In the genomic region with DNA sequence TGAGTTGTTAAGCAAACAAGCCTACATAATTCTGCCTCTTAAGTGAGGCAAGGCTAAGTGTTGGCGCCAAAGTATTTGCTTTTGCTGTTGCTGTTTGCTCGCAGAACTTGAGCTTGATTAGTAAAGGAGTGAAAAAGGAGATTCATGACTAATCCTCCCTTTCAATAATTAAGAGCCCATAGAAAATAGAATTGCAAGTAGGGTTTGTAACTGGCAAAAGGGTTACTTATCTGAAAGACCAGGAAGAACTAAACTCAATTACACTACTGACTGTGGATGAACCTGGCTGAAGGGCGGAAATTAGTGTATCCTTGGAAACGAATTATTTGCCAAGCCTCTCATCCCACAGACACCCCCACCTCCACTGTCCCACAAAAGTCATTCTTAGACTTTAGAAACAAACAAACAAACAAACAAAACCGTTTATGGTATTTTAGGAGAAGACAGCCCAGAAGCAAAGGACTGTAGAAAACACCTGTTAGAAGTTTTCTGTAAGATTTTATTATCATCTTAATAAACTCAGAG, we compare ENCODE assay signal across 8 cellular contexts. TPM values are rescaled to one million over a fixed set of nuclear protein-coding genes. Genes with fewer than 3 reads are reported as not detected.
DNase-seq lines count a peak whose midpoint lies in the region; ATAC-seq, FAIRE-seq and TF ChIP-seq lines count a peak whose summit lies in the region.

No MANE protein-coding gene starts in this region.

- TF ChIP-seq CTCF in kidney (IDR thresholded peaks at IDR 0.05; ENCODE audit: borderline replicate concordance, extremely low read depth, insufficient read depth) (no peak), stomach (IDR thresholded peaks at IDR 0.05) (no peak)

- peak overlapping the region; percentile 94 for H3K4me3 Mint-ChIP-seq in T-helper 1 cell treated with Interleukin-12 subunit alpha and Interleukin-12 subunit beta and Interleukin-4 antibody, amounts not matched to agents 30 μg/mL and 1 μg/mL, for 36 hours
- peak overlapping the region; percentile 98 for H3K4me3 Mint-ChIP-seq in activated T-helper 2 cell treated with anti-CD3 and anti-CD28 coated beads, Interferon-gamma antibody, Interleukin-2, Interleukin-4, amounts not matched to agents 10 μg/mL and 5 μg/mL and 100 μg/mL, durations not matched to agents 14 hours and 24 hours and 36 hours (ENCODE audit: low read depth)

- TF ChIP-seq EP300 in stomach (IDR thresholded peaks at IDR 0.05): no peak

- H3K27me3 ChIP-seq in stomach: peaks cover 0 to 7% (median 0%) of the 10 kb centered on the region in 3 donors

- peaks cover 3% of the 10 kb centered on the region for H3K36me3 Mint-ChIP-seq in T-helper 1 cell treated with Interleukin-12 subunit alpha and Interleukin-12 subunit beta and Interleukin-4 antibody, amounts not matched to agents 30 μg/mL and 1 μg/mL, for 36 hours (ENCODE audit: low read depth)
- no peaks in the 10 kb centered on the region for H3K36me3 Mint-ChIP-seq in activated T-helper 2 cell treated with anti-CD3 and anti-CD28 coated beads, Interferon-gamma antibody, Interleukin-2, Interleukin-4, amounts not matched to agents 10 μg/mL and 5 μg/mL and 100 μg/mL, durations not matched to agents 14 hours and 24 hours and 36 hours (ENCODE audit: low read depth)

- intact Hi-C loops in activated T-helper 2 cell treated with anti-CD3 and anti-CD28 coated beads, Interferon-gamma antibody, Interleukin-2, Interleukin-4, amounts not matched to agents 10 μg/mL and 5 μg/mL and 100 μg/mL, durations not matched to agents 14 hours and 24 hours and 36 hours (cut with micrococcal nuclease): loop anchor here (1.0 to 2.0 kb wide), 3 partner anchors 30 to 127 kb away; partner anchors contain the start of gene C11orf65
- intact Hi-C loops in kidney (cut with DNase I): no loop called here
- intact Hi-C loops in stomach (cut with DNase I; ENCODE audit: low total_unique reads): no loop called here

- H3K27ac ChIP-seq in kidney (ENCODE audit: low read depth in 2 of 2, low read length in 2 of 2): peak overlapping the region; percentile 20 to 48
- H3K27ac ChIP-seq in stomach: peak overlapping the region; percentile 53 to 95 (median 89)

- H3K9me3 ChIP-seq in kidney (ENCODE audit: control insufficient read depth in 1 of 2, low read length in 2 of 2) (no peaks in the 10 kb centered on the region), stomach (no peaks in the 10 kb centered on the region)

- WGBS in stomach, 5 donors: 8 to 21% (median 16%) methylated on average over 5 of the region's 5 CpGs

- H3K9me3 Mint-ChIP-seq in T-helper 1 cell treated with Interleukin-12 subunit alpha and Interleukin-12 subunit beta and Interleukin-4 antibody, amounts not matched to agents 30 μg/mL and 1 μg/mL, for 36 hours: no peaks in the 10 kb centered on the region
- H3K9me3 Mint-ChIP-seq in activated T-helper 2 cell treated with anti-CD3 and anti-CD28 coated beads, Interferon-gamma antibody, Interleukin-2, Interleukin-4, amounts not matched to agents 10 μg/mL and 5 μg/mL and 100 μg/mL, durations not matched to agents 14 hours and 24 hours and 36 hours: no peaks in the 10 kb centered on the region

- H3K36me3 ChIP-seq in kidney (ENCODE audit: control insufficient read depth in 1 of 2, insufficient read depth in 2 of 2, low read length in 2 of 2): no peaks in the 10 kb centered on the region
- no peaks in the 10 kb centered on the region for H3K36me3 ChIP-seq in stomach

- peak overlapping the region; percentile 61 to 94 for H3K4me3 ChIP-seq in kidney (ENCODE audit: low read length in 2 of 2)
- H3K4me3 ChIP-seq in stomach: peak overlapping the region; percentile 64 to 72 (median 68)

- no peak overlapping the region for H3K9ac ChIP-seq in kidney (ENCODE audit: low read length in 2 of 2)

- H3K4me1 Mint-ChIP-seq in T-helper 1 cell treated with Interleukin-12 subunit alpha and Interleukin-12 subunit beta and Interleukin-4 antibody, amounts not matched to agents 30 μg/mL and 1 μg/mL, for 36 hours (ENCODE audit: low read depth): peaks cover 14% of the 10 kb centered on the region
- peaks cover 17% of the 10 kb centered on the region for H3K4me1 Mint-ChIP-seq in activated T-helper 2 cell treated with anti-CD3 and anti-CD28 coated beads, Interferon-gamma antibody, Interleukin-2, Interleukin-4, amounts not matched to agents 10 μg/mL and 5 μg/mL and 100 μg/mL, durations not matched to agents 14 hours and 24 hours and 36 hours (ENCODE audit: low read depth)

- no peak for DNase-seq in T-helper 1 cell
- DNase-seq in activated T-helper 2 cell treated with anti-CD3 and anti-CD28 coated beads, Interferon-gamma antibody, Interleukin-2, Interleukin-4, amounts not matched to agents 10 μg/mL and 5 μg/mL and 100 μg/mL, durations not matched to agents 14 hours and 24 hours and 36 hours (ENCODE audit: low spot score): no peak
- no peak for DNase-seq in kidney
- no peak for DNase-seq in stomach
- DNase-seq in COLO829 (ENCODE audit: low spot score): no peak

- no peak overlapping the region for H3K27ac Mint-ChIP-seq in T-helper 1 cell treated with Interleukin-12 subunit alpha and Interleukin-12 subunit beta and Interleukin-4 antibody, amounts not matched to agents 30 μg/mL and 1 μg/mL, for 36 hours
- H3K27ac Mint-ChIP-seq in activated T-helper 2 cell treated with anti-CD3 and anti-CD28 coated beads, Interferon-gamma antibody, Interleukin-2, Interleukin-4, amounts not matched to agents 10 μg/mL and 5 μg/mL and 100 μg/mL, durations not matched to agents 14 hours and 24 hours and 36 hours: no peak overlapping the region

- H3K4me1 ChIP-seq in kidney (ENCODE audit: control insufficient read depth in 1 of 2, insufficient read depth in 1 of 2, low read depth in 1 of 2, low read length in 2 of 2): peaks cover 4 to 17% of the 10 kb centered on the region in 2 donors
- peaks cover 7 to 25% (median 21%) of the 10 kb centered on the region in 4 donors for H3K4me1 ChIP-seq in stomach

- no peak for FAIRE-seq in kidney (lab: Jason Lieb, UNC)

- no peak for TF ChIP-seq POLR2A in stomach (IDR thresholded peaks at IDR 0.05)

- H3K27me3 Mint-ChIP-seq in T-helper 1 cell treated with Interleukin-12 subunit alpha and Interleukin-12 subunit beta and Interleukin-4 antibody, amounts not matched to agents 30 μg/mL and 1 μg/mL, for 36 hours (ENCODE audit: low read depth): peaks cover 59% of the 10 kb centered on the region
- peaks cover 54% of the 10 kb centered on the region for H3K27me3 Mint-ChIP-seq in activated T-helper 2 cell treated with anti-CD3 and anti-CD28 coated beads, Interferon-gamma antibody, Interleukin-2, Interleukin-4, amounts not matched to agents 10 μg/mL and 5 μg/mL and 100 μg/mL, durations not matched to agents 14 hours and 24 hours and 36 hours (ENCODE audit: low read depth)

- ATAC-seq in HG02938 (IDR thresholded peaks at IDR 0.05; ENCODE audit: unreplicated experiment): no peak
- no peak for ATAC-seq in GM18517 (IDR thresholded peaks at IDR 0.05; ENCODE audit: unreplicated experiment)

RNA-seq across cellular contexts. Expression of gene EXPH5, which starts 0.4 kb away (rescaled TPM):
- total RNA-seq in activated T-helper 2 cell treated with anti-CD3 and anti-CD28 coated beads, Interferon-gamma antibody, Interleukin-2, Interleukin-4, amounts not matched to agents 10 μg/mL and 5 μg/mL and 100 μg/mL, durations not matched to agents 14 hours and 24 hours and 36 hours: 1.2 and 1.8 TPM in 2 replicates
- total RNA-seq in kidney (9.5 TPM), stomach (10 to 100 TPM; 11.6 to 23.7 (median 14.0) TPM)
- polyA plus RNA-seq in kidney (ENCODE audit: insufficient read depth, low read depth, low replicate concordance) (2.2 TPM), stomach (1 to 10 TPM in 1 of 3 donors, under 1 TPM in 2; 0.75 to 2.8 (median 0.92) TPM)
